In genomic region chr4:3530051-3530450, GRCh38 we compare ENCODE assay signal across 1 cellular context.
TF ChIP-seq lines count a peak whose summit lies in the region.

No MANE protein-coding gene starts in this region.

TF ChIP-seq in GM23338, 12 proteins besides CTCF, POLR2A, EP300 and RAD21 (continued from another document):
- TF ChIP-seq, protein P1, sequence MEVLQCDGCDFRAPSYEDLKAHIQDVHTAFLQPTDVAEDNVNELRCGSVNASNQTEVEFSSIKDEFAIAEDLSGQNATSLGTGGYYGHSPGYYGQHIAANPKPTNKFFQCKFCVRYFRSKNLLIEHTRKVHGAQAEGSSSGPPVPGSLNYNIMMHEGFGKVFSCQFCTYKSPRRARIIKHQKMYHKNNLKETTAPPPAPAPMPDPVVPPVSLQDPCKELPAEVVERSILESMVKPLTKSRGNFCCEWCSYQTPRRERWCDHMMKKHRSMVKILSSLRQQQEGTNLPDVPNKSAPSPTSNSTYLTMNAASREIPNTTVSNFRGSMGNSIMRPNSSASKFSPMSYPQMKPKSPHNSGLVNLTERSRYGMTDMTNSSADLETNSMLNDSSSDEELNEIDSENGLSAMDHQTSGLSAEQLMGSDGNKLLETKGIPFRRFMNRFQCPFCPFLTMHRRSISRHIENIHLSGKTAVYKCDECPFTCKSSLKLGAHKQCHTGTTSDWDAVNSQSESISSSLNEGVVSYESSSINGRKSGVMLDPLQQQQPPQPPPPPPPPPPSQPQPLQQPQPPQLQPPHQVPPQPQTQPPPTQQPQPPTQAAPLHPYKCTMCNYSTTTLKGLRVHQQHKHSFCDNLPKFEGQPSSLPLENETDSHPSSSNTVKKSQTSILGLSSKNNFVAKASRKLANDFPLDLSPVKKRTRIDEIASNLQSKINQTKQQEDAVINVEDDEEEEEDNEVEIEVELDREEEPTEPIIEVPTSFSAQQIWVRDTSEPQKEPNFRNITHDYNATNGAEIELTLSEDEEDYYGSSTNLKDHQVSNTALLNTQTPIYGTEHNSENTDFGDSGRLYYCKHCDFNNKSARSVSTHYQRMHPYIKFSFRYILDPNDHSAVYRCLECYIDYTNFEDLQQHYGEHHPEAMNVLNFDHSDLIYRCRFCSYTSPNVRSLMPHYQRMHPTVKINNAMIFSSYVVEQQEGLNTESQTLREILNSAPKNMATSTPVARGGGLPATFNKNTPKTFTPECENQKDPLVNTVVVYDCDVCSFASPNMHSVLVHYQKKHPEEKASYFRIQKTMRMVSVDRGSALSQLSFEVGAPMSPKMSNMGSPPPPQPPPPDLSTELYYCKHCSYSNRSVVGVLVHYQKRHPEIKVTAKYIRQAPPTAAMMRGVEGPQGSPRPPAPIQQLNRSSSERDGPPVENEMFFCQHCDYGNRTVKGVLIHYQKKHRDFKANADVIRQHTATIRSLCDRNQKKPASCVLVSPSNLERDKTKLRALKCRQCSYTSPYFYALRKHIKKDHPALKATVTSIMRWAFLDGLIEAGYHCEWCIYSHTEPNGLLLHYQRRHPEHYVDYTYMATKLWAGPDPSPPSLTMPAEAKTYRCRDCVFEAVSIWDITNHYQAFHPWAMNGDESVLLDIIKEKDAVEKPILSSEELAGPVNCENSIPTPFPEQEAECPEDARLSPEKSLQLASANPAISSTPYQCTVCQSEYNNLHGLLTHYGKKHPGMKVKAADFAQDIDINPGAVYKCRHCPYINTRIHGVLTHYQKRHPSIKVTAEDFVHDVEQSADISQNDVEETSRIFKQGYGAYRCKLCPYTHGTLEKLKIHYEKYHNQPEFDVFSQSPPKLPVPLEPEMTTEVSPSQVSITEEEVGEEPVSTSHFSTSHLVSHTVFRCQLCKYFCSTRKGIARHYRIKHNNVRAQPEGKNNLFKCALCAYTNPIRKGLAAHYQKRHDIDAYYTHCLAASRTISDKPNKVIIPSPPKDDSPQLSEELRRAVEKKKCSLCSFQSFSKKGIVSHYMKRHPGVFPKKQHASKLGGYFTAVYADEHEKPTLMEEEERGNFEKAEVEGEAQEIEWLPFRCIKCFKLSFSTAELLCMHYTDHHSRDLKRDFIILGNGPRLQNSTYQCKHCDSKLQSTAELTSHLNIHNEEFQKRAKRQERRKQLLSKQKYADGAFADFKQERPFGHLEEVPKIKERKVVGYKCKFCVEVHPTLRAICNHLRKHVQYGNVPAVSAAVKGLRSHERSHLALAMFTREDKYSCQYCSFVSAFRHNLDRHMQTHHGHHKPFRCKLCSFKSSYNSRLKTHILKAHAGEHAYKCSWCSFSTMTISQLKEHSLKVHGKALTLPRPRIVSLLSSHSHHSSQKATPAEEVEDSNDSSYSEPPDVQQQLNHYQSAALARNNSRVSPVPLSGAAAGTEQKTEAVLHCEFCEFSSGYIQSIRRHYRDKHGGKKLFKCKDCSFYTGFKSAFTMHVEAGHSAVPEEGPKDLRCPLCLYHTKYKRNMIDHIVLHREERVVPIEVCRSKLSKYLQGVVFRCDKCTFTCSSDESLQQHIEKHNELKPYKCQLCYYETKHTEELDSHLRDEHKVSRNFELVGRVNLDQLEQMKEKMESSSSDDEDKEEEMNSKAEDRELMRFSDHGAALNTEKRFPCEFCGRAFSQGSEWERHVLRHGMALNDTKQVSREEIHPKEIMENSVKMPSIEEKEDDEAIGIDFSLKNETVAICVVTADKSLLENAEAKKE (CRISPR knock-in tag; IDR thresholded peaks at IDR 0.05) = no peak
- TF ChIP-seq ZNF114 (CRISPR knock-in tag; IDR thresholded peaks at IDR 0.05) (no peak), ZNF331 (CRISPR knock-in tag; IDR thresholded peaks at IDR 0.05; ENCODE audit: low read depth) (no peak), EZH2phosphoT487 (IDR thresholded peaks at IDR 0.05; ENCODE audit: unreplicated experiment) (no peak), STAT1 (IDR thresholded peaks at IDR 0.05; ENCODE audit: unreplicated experiment) (no peak)
